2 cellular contexts compared by ENCODE assay signal in genomic region chr7:24715661-24716479, GRCh38.
A peak's percentile ranks its signal among the peaks of the same experiment; 100 is the strongest.
TF ChIP-seq lines count a peak whose summit lies in the region.

No MANE protein-coding gene starts in this region.

TF ChIP-seq in IMR-90, 13 proteins besides CTCF, POLR2A, EP300 and RAD21:
- TF ChIP-seq RFX5 (IDR thresholded peaks at IDR 0.05; ENCODE audit: low read depth, low read length) (no peak), MXI1 (IDR thresholded peaks at IDR 0.05; ENCODE audit: borderline replicate concordance, low read depth, low read length) (peak; percentile 76), SMC3 (IDR thresholded peaks at IDR 0.05; ENCODE audit: low read depth, low read length) (peak; percentile 18; the same call in 1 of the 2 replicates)

TF ChIP-seq in K562, 482 proteins besides CTCF, POLR2A, EP300 and RAD21 (continues in another document):
- TF ChIP-seq ZNF507 (tag; conservative IDR thresholded peaks at IDR 0.05): no peak
- no peak for TF ChIP-seq KLF6 (CRISPR knock-in tag; IDR thresholded peaks at IDR 0.05; ENCODE audit: borderline replicate concordance)
- no peak for TF ChIP-seq HMGN3 (IDR thresholded peaks at IDR 0.05; ENCODE audit: borderline replicate concordance, extremely low read depth, insufficient read length, low read depth, low read length)
- TF ChIP-seq L3MBTL2 (IDR thresholded peaks at IDR 0.05): peak; percentile 84
- no peak for TF ChIP-seq RNF2 (IDR thresholded peaks at IDR 0.05)
- no peak for TF ChIP-seq ZBTB2 (IDR thresholded peaks at IDR 0.05)
- TF ChIP-seq ZNF639 (CRISPR knock-in tag; conservative IDR thresholded peaks at IDR 0.05 in 1 of 2, IDR thresholded peaks at IDR 0.05 in 1 of 2): no peak
- no peak for TF ChIP-seq ZBTB33 (CRISPR knock-in tag; IDR thresholded peaks at IDR 0.05)
- no peak for TF ChIP-seq HOMEZ (CRISPR knock-in tag; IDR thresholded peaks at IDR 0.05)
- TF ChIP-seq ZC3H11A (IDR thresholded peaks at IDR 0.05; ENCODE audit: low read depth, low read length): no peak
- TF ChIP-seq ZNF407 (IDR thresholded peaks at IDR 0.05; ENCODE audit: low read depth): no peak
- TF ChIP-seq SPI1 (IDR thresholded peaks at IDR 0.05; ENCODE audit: borderline replicate concordance, low read depth, low read length): no peak
- TF ChIP-seq CAMTA2 (CRISPR knock-in tag; conservative IDR thresholded peaks at IDR 0.05): no peak
- no peak for TF ChIP-seq RUNX1 (IDR thresholded peaks at IDR 0.05; ENCODE audit: low read depth)
- TF ChIP-seq TCFL5 (CRISPR knock-in tag; conservative IDR thresholded peaks at IDR 0.05): no peak
- no peak for TF ChIP-seq ZNF695 (CRISPR knock-in tag; IDR thresholded peaks at IDR 0.05)
- peak; percentile 54; the same call in 1 of the 2 replicates for TF ChIP-seq FOSL1 (tag; conservative IDR thresholded peaks at IDR 0.05)
- no peak for TF ChIP-seq THAP12 (CRISPR knock-in tag; IDR thresholded peaks at IDR 0.05)
- no peak for TF ChIP-seq MTF1 (CRISPR knock-in tag; IDR thresholded peaks at IDR 0.05; ENCODE audit: borderline replicate concordance)
- no peak for TF ChIP-seq PRPF4 (IDR thresholded peaks at IDR 0.05; ENCODE audit: insufficient read depth, low read depth, low read length, poor library complexity, severe bottlenecking)
- no peak for TF ChIP-seq ZNF408 (CRISPR knock-in tag; IDR thresholded peaks at IDR 0.05; ENCODE audit: low read depth)
- no peak for TF ChIP-seq MAFK (IDR thresholded peaks at IDR 0.05; ENCODE audit: low read length)
- TF ChIP-seq PURB (CRISPR knock-in tag; IDR thresholded peaks at IDR 0.05; ENCODE audit: low read depth): no peak
- no peak for TF ChIP-seq FOXK1 (CRISPR knock-in tag; IDR thresholded peaks at IDR 0.05; ENCODE audit: borderline replicate concordance)
- TF ChIP-seq SNRNP70 (optimal IDR thresholded peaks at IDR 0.05; ENCODE audit: low read depth, low read length): no peak
- no peak for TF ChIP-seq NFE2L1 (tag; IDR thresholded peaks at IDR 0.05; ENCODE audit: borderline replicate concordance, low read depth)
- TF ChIP-seq RREB1 (CRISPR knock-in tag; IDR thresholded peaks at IDR 0.05): no peak
- TF ChIP-seq KAT7 (CRISPR knock-in tag; IDR thresholded peaks at IDR 0.05; ENCODE audit: borderline replicate concordance): no peak
- no peak for TF ChIP-seq ZBTB7A (IDR thresholded peaks at IDR 0.05; ENCODE audit: borderline replicate concordance, control insufficient read depth, low read depth, low read length)
- TF ChIP-seq MAZ (CRISPR knock-in tag; conservative IDR thresholded peaks at IDR 0.05 in 1 of 2, IDR thresholded peaks at IDR 0.05 in 1 of 2): peak in 1 of 2 experiments; percentile 36; a peak in 1 of 4 replicates
- TF ChIP-seq MIER1 (IDR thresholded peaks at IDR 0.05; ENCODE audit: low read depth): peak; percentile 71
- no peak for TF ChIP-seq POLR2AphosphoS5 (IDR thresholded peaks at IDR 0.05; ENCODE audit: control insufficient read depth, insufficient read depth, low read depth, low read length)
- TF ChIP-seq MYBL2 (IDR thresholded peaks at IDR 0.05; ENCODE audit: low read depth): no peak
- no peak for TF ChIP-seq MYBL2 (CRISPR knock-in tag; IDR thresholded peaks at IDR 0.05; ENCODE audit: borderline replicate concordance)
- TF ChIP-seq NFIX (CRISPR knock-in tag; IDR thresholded peaks at IDR 0.05; ENCODE audit: low read depth): no peak
- no peak for TF ChIP-seq KDM5B (IDR thresholded peaks at IDR 0.05; ENCODE audit: insufficient replicate concordance, low read depth, low read length)
